In genomic region chr3:38028621-38029361, GRCh38 we compare ENCODE assay signal across 10 cellular contexts. TPM values are rescaled to one million over a fixed set of nuclear protein-coding genes. Genes with fewer than 3 reads are reported as not detected.
DNase-seq lines count a peak whose midpoint lies in the region; ATAC-seq and TF ChIP-seq lines count a peak whose summit lies in the region.
"Had no signal": no experiment of that assay in that cellular context is flagged by ENCODE, and none has a peak within 500 bp of the region (broad histone marks: within the 10 kb centered on the region; RNA-seq: fewer than 3 reads in every experiment).

No MANE protein-coding gene starts in this region.

- peak overlapping the region; percentile 78 for H2AFZ ChIP-seq in osteoblast (ENCODE audit: low read length)

- H3K9me3 Mint-ChIP-seq in WTC11 = no peaks in the 10 kb centered on the region

- DNase-seq in AG20443 (ENCODE audit: low spot score) = peak; percentile 51
- DNase-seq in WTC11 (ENCODE audit: low spot score) = peak; percentile 36
- DNase-seq in fibroblast of villous mesenchyme (ENCODE audit: low read depth) = no peak
- DNase-seq in osteoblast (ENCODE audit: insufficient read length, low spot score, missing footprints) = peak; percentile 92
- no peak for DNase-seq in activated gamma-delta T cell (lab: John Stamatoyannopoulos, UW)
- no peak for DNase-seq in NCI-H1930 (lab: John Stamatoyannopoulos, UW)
- no peak for DNase-seq in GM20000 (ENCODE audit: low spot score)
- no peak for DNase-seq in stimulated activated CD4-positive, alpha-beta T cell treated with anti-CD3 and anti-CD28 coated beads, Interleukin-4, amount 100 ng/mL, for 1 hour
- DNase-seq: stimulated activated CD8-positive, alpha-beta memory T cell treated with anti-CD3 and anti-CD28 coated beads, Interleukin-4, amount 100 ng/mL, for 48 hours had no signal

- TF ChIP-seq CTCF in WTC11 (IDR thresholded peaks at IDR 0.05) = no peak
- no peak for TF ChIP-seq CTCF in fibroblast of villous mesenchyme (IDR thresholded peaks at IDR 0.05; ENCODE audit: insufficient read depth, low read depth, low read length)
- no peak for TF ChIP-seq CTCF in osteoblast (IDR thresholded peaks at IDR 0.05; ENCODE audit: extremely low read depth, low read depth, low read length)
- no peak for TF ChIP-seq CTCF in GM20000 (IDR thresholded peaks at IDR 0.05; ENCODE audit: extremely low read depth, missing control alignments)

- H3K79me2 ChIP-seq in osteoblast (ENCODE audit: insufficient read depth, low read length) = peaks cover 16% of the 10 kb centered on the region

- peaks cover 13% of the 10 kb centered on the region for H3K4me1 Mint-ChIP-seq in WTC11

- peak overlapping the region; percentile 88 for H3K4me2 ChIP-seq in osteoblast (ENCODE audit: insufficient read depth, low read length)

- no peak overlapping the region for H3K27ac Mint-ChIP-seq in WTC11

- peaks cover 71% of the 10 kb centered on the region for H3K27me3 Mint-ChIP-seq in WTC11 (ENCODE audit: low read depth)

- CTCF ChIA-PET in WTC11 (lab: Charles Lee) = interaction anchor here (0.6 to 3.6 kb wide), 10 partner anchors 11 to 493 kb away, joined by 3 to 32 read pairs (median 6); partner anchors contain the start of genes ACAA1 and DLEC1

- ATAC-seq in WTC11 = no peak

- no peaks in the 10 kb centered on the region for H3K9me3 ChIP-seq in osteoblast (ENCODE audit: low read depth, low read length)

- no peak overlapping the region for H3K27ac ChIP-seq in osteoblast (ENCODE audit: low read depth, low read length)

- H3K27me3 ChIP-seq in osteoblast (ENCODE audit: insufficient read depth, low read length) = no peaks in the 10 kb centered on the region

- H3K4me1 ChIP-seq in osteoblast (ENCODE audit: insufficient read depth, low read length) = peaks cover 36% of the 10 kb centered on the region

- H3K4me3 Mint-ChIP-seq in WTC11 = peak overlapping the region; percentile 75

- H4K20me1 ChIP-seq in osteoblast (ENCODE audit: insufficient read depth, low read length) = peaks cover 4% of the 10 kb centered on the region

- H3K36me3 Mint-ChIP-seq in WTC11 = no peaks in the 10 kb centered on the region

- no peaks in the 10 kb centered on the region for H3K36me3 ChIP-seq in osteoblast (ENCODE audit: insufficient read depth, low read length)

- H3K4me3 ChIP-seq in fibroblast of villous mesenchyme (ENCODE audit: low read depth, low read length) = peak overlapping the region; percentile 72
- peak overlapping the region; percentile 82 for H3K4me3 ChIP-seq in osteoblast (ENCODE audit: insufficient read depth, low read length)

- POLR2A ChIA-PET in WTC11 (lab: Charles Lee) = interaction anchor here (1.1 to 1.5 kb wide), 2 partner anchors 10 to 109 kb away, joined by 4 to 5 read pairs; partner anchors contain the start of genes ACAA1 and DLEC1

TF ChIP-seq in WTC11, 78 proteins besides CTCF, POLR2A, EP300 and RAD21:
- no peak for TF ChIP-seq MYBL2 (CRISPR knock-in tag; IDR thresholded peaks at IDR 0.05)
- TF ChIP-seq NFE2L1 (CRISPR knock-in tag; IDR thresholded peaks at IDR 0.05) = no peak
- no peak for TF ChIP-seq ZNF219 (CRISPR knock-in tag; IDR thresholded peaks at IDR 0.05; ENCODE audit: borderline replicate concordance)
- TF ChIP-seq SMAD4 (CRISPR knock-in tag; IDR thresholded peaks at IDR 0.05) = no peak
- no peak for TF ChIP-seq IRF2 (CRISPR knock-in tag; IDR thresholded peaks at IDR 0.05; ENCODE audit: borderline replicate concordance, low read depth)
- TF ChIP-seq FOXJ3 (CRISPR knock-in tag; IDR thresholded peaks at IDR 0.05; ENCODE audit: borderline replicate concordance) = no peak
- TF ChIP-seq, protein P1, sequence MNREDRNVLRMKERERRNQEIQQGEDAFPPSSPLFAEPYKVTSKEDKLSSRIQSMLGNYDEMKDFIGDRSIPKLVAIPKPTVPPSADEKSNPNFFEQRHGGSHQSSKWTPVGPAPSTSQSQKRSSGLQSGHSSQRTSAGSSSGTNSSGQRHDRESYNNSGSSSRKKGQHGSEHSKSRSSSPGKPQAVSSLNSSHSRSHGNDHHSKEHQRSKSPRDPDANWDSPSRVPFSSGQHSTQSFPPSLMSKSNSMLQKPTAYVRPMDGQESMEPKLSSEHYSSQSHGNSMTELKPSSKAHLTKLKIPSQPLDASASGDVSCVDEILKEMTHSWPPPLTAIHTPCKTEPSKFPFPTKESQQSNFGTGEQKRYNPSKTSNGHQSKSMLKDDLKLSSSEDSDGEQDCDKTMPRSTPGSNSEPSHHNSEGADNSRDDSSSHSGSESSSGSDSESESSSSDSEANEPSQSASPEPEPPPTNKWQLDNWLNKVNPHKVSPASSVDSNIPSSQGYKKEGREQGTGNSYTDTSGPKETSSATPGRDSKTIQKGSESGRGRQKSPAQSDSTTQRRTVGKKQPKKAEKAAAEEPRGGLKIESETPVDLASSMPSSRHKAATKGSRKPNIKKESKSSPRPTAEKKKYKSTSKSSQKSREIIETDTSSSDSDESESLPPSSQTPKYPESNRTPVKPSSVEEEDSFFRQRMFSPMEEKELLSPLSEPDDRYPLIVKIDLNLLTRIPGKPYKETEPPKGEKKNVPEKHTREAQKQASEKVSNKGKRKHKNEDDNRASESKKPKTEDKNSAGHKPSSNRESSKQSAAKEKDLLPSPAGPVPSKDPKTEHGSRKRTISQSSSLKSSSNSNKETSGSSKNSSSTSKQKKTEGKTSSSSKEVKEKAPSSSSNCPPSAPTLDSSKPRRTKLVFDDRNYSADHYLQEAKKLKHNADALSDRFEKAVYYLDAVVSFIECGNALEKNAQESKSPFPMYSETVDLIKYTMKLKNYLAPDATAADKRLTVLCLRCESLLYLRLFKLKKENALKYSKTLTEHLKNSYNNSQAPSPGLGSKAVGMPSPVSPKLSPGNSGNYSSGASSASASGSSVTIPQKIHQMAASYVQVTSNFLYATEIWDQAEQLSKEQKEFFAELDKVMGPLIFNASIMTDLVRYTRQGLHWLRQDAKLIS (CRISPR knock-in tag; IDR thresholded peaks at IDR 0.05; ENCODE audit: borderline replicate concordance) = no peak
- TF ChIP-seq ZNF232 (CRISPR knock-in tag; IDR thresholded peaks at IDR 0.05) = no peak
- no peak for TF ChIP-seq ZNF263 (CRISPR knock-in tag; IDR thresholded peaks at IDR 0.05; ENCODE audit: low read depth)
- no peak for TF ChIP-seq ATF1 (CRISPR knock-in tag; IDR thresholded peaks at IDR 0.05)
- TF ChIP-seq RELA (CRISPR knock-in tag; IDR thresholded peaks at IDR 0.05; ENCODE audit: borderline replicate concordance) = no peak
- no peak for TF ChIP-seq ESRRA (CRISPR knock-in tag; IDR thresholded peaks at IDR 0.05; ENCODE audit: borderline replicate concordance)
- no peak for TF ChIP-seq ZNF423 (CRISPR knock-in tag; IDR thresholded peaks at IDR 0.05)
- TF ChIP-seq, protein P2, sequence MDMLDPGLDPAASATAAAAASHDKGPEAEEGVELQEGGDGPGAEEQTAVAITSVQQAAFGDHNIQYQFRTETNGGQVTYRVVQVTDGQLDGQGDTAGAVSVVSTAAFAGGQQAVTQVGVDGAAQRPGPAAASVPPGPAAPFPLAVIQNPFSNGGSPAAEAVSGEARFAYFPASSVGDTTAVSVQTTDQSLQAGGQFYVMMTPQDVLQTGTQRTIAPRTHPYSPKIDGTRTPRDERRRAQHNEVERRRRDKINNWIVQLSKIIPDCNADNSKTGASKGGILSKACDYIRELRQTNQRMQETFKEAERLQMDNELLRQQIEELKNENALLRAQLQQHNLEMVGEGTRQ (CRISPR knock-in tag; IDR thresholded peaks at IDR 0.05) = no peak
- no peak for TF ChIP-seq ZNF317 (CRISPR knock-in tag; IDR thresholded peaks at IDR 0.05; ENCODE audit: borderline replicate concordance, low read depth)
- TF ChIP-seq ZNF671 (CRISPR knock-in tag; IDR thresholded peaks at IDR 0.05) = no peak
- no peak for TF ChIP-seq SOX15 (CRISPR knock-in tag; IDR thresholded peaks at IDR 0.05)

RNA-seq across cellular contexts. Expression of gene PLCD1, which starts 0.7 kb away (rescaled TPM):
- total RNA-seq in WTC11 (2021) (29.9 to 33.3 TPM (median 32.6 TPM) in 3 replicates), fibroblast of villous mesenchyme (15.1 and 15.5 TPM in 2 replicates), osteoblast (23.2 and 23.6 TPM in 2 replicates)

RNA-seq across cellular contexts. Expression of gene DLEC1, which starts 10.2 kb away (rescaled TPM):
- total RNA-seq in WTC11 (2021) (0.81 to 1.4 TPM (median 1.1 TPM) in 3 replicates), fibroblast of villous mesenchyme (under 0.01 TPM in 1 of 2 replicates, not detected in the other), osteoblast (under 0.01 and 0.29 TPM in 2 replicates)
- total RNA-seq: SK-MEL-5 had no signal

RNA-seq across cellular contexts. Expression of gene VILL, which starts 38.2 kb away (rescaled TPM):
- 4.7 to 5.9 TPM (median 4.7 TPM) in 3 replicates for total RNA-seq in WTC11 (2021)
- 4.3 and 5.5 TPM in 2 replicates for total RNA-seq in fibroblast of villous mesenchyme
- total RNA-seq in osteoblast = 6.8 and 7.6 TPM in 2 replicates

Comparison
In these comparisons a context has a peak if more than half of its experiments do, and no peak if none do; other contexts are left out.
1. DNase-seq: peak in AG20443 (single experiment), WTC11 (single experiment) and osteoblast (single experiment); none in fibroblast of villous mesenchyme (single experiment), activated gamma-delta T cell (single experiment), NCI-H1930 (0 of 2), GM20000 (single experiment) and stimulated activated CD4-positive, alpha-beta T cell treated with anti-CD3 and anti-CD28 coated beads, Interleukin-4, amount 100 ng/mL, for 1 hour (single experiment).